In the genomic region with DNA sequence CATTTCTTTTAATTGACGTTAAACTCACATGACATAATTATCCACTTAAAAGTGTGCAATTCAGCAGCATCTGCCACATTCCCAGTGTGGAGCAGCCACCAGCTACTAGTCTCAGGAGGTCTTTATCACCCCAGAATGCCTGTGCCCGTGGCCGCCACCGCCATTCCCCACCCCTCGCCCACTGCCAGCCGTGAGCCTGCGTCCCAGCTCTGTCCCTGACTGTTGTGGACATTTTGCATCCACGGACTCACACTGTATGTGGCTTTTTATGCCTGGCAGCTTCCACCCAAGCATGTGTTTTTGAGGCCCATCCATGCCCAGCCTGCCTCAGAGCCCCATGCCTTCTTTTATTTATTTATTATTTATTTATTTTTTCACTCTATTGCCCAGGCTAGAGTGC, we compare ENCODE assay signal across 26 cellular contexts.
"Had no signal": no experiment of that assay in that cellular context is flagged by ENCODE, and none has a peak within 500 bp of the region (broad histone marks: within the 10 kb centered on the region; RNA-seq: fewer than 3 reads in every experiment).

No MANE protein-coding gene starts in this region.

- H3K9me3 ChIP-seq: left lung, ovary, psoas muscle, thoracic aorta, tibial nerve, upper lobe of left lung, uterus had no signal

- H3K4me1 ChIP-seq: left lung, psoas muscle had no signal

- H3K4me3 ChIP-seq: left lung, ovary, psoas muscle, thoracic aorta, tibial nerve, upper lobe of left lung, uterus had no signal

- H3K4me3 Mint-ChIP-seq: dendritic cell treated with granulocyte-macrophage colony-stimulating factor and Interleukin-4, amounts not matched to agents 40 ng/mL and 50 ng/mL, for 4 days; immature natural killer cell; naive thymus-derived CD4-positive, alpha-beta T cell; nephron progenitor cell; stimulated activated naive B cell treated with anti-CD40 and anti-IgM and Interleukin-4, amounts not matched to agents 10 μg/mL and 1 μg/mL and 100 μg/mL, for 72 hours; stimulated activated naive CD8-positive, alpha-beta T cell treated with anti-CD3 and anti-CD28 coated beads, Interleukin-15, Interleukin-2, amounts not matched to agents 100 ng/mL and 50 ng/mL, for 24 hours had no signal

- H3K27ac ChIP-seq: left lung, ovary, psoas muscle, thoracic aorta, tibial nerve, upper lobe of left lung, uterus had no signal

- FAIRE-seq: colon, endometrium, frontal cortex, keratinocyte, small intestine had no signal

- H3K27me3 Mint-ChIP-seq: naive thymus-derived CD4-positive, alpha-beta T cell; stimulated activated naive CD8-positive, alpha-beta T cell treated with anti-CD3 and anti-CD28 coated beads, Interleukin-15, Interleukin-2, amounts not matched to agents 100 ng/mL and 50 ng/mL, for 24 hours had no signal

- H3K9me3 Mint-ChIP-seq: dendritic cell treated with granulocyte-macrophage colony-stimulating factor and Interleukin-4, amounts not matched to agents 40 ng/mL and 50 ng/mL, for 4 days; immature natural killer cell; naive thymus-derived CD4-positive, alpha-beta T cell; stimulated activated naive CD8-positive, alpha-beta T cell treated with anti-CD3 and anti-CD28 coated beads, Interleukin-15, Interleukin-2, amounts not matched to agents 100 ng/mL and 50 ng/mL, for 24 hours had no signal

- H3K27ac Mint-ChIP-seq: dendritic cell treated with granulocyte-macrophage colony-stimulating factor and Interleukin-4, amounts not matched to agents 40 ng/mL and 50 ng/mL, for 4 days; naive thymus-derived CD4-positive, alpha-beta T cell; nephron progenitor cell; stimulated activated naive B cell treated with anti-CD40 and anti-IgM and Interleukin-4, amounts not matched to agents 10 μg/mL and 1 μg/mL and 100 μg/mL, for 72 hours; stimulated activated naive CD8-positive, alpha-beta T cell treated with anti-CD3 and anti-CD28 coated beads, Interleukin-15, Interleukin-2, amounts not matched to agents 100 ng/mL and 50 ng/mL, for 24 hours had no signal

- H3K27me3 ChIP-seq: left lung, ovary, tibial nerve, upper lobe of left lung, uterus had no signal

- H3K4me1 Mint-ChIP-seq: naive thymus-derived CD4-positive, alpha-beta T cell had no signal

- H3K36me3 Mint-ChIP-seq: immature natural killer cell had no signal

- ATAC-seq: left lung; naive thymus-derived CD4-positive, alpha-beta T cell; right cardiac atrium; stimulated activated naive B cell treated with anti-CD40 and anti-IgM and Interleukin-4, amounts not matched to agents 10 μg/mL and 1 μg/mL and 100 μg/mL, for 72 hours had no signal

- DNase-seq: caudate nucleus; cerebellar nuclear complex; effector memory CD4-positive, alpha-beta T cell; hypothalamus; immature natural killer cell; naive thymus-derived CD4-positive, alpha-beta T cell; nephron progenitor cell; nucleus accumbens; right cardiac atrium; small intestine; stimulated activated CD4-positive, alpha-beta T cell treated with anti-CD3 and anti-CD28 coated beads, Interleukin-15, amount 100 ng/mL, for 24 hours; stimulated activated CD4-positive, alpha-beta T cell treated with anti-CD3 and anti-CD28 coated beads, Interleukin-2, amount 100 ng/mL, for 48 hours; stimulated activated naive B cell treated with anti-CD40 and anti-IgM and Interleukin-4, amounts not matched to agents 10 μg/mL and 1 μg/mL and 100 μg/mL, for 72 hours; uterus had no signal

- H3K36me3 ChIP-seq: ovary, thoracic aorta, uterus had no signal
